ENCODE assay signal across 1 cellular context in the genomic region with DNA sequence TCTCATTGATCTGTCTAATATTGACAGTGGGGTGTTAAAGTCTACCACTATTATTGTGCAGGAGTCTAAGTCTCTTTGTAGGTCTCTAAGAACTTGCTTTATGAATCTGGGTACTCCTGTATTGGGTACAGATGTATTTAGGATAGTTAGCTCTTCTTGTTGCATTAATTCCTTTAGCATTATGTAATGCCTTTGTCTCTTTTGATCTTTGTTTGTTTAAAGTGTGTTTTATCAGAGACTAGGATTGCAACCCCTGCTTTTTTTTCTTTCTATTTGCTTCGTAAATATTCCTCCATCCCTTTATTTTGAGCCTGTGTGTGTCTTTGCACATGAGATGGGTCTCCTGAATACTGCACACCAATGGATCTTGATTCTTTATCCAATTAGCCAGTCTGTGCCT.
A peak's percentile ranks its signal among the peaks of the same experiment; 100 is the strongest.
TF ChIP-seq lines count a peak whose summit lies in the region.
"Not testable (repeated sequence)": the region's sequence is repeated elsewhere in the genome, so short reads cannot be mapped to it uniquely, and the experiment has no call there.

No MANE protein-coding gene starts in this region.

TF ChIP-seq in HepG2, 621 proteins besides CTCF, POLR2A, EP300 and RAD21 (continued from another document and continues in another):
- TF ChIP-seq, protein P1, sequence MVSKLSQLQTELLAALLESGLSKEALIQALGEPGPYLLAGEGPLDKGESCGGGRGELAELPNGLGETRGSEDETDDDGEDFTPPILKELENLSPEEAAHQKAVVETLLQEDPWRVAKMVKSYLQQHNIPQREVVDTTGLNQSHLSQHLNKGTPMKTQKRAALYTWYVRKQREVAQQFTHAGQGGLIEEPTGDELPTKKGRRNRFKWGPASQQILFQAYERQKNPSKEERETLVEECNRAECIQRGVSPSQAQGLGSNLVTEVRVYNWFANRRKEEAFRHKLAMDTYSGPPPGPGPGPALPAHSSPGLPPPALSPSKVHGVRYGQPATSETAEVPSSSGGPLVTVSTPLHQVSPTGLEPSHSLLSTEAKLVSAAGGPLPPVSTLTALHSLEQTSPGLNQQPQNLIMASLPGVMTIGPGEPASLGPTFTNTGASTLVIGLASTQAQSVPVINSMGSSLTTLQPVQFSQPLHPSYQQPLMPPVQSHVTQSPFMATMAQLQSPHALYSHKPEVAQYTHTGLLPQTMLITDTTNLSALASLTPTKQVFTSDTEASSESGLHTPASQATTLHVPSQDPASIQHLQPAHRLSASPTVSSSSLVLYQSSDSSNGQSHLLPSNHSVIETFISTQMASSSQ (IDR thresholded peaks at IDR 0.05; ENCODE audit: low read depth) = not testable (repeated sequence)
- TF ChIP-seq, protein P1 (CRISPR knock-in tag; IDR thresholded peaks at IDR 0.05; ENCODE audit: borderline replicate concordance) = peak; percentile 33; the same call in 1 of the 2 replicates
- TF ChIP-seq ZNF24 (IDR thresholded peaks at IDR 0.05) = peak; percentile 77; the same call in 1 of the 2 replicates
- peak; percentile 41; the same call in 1 of the 2 replicates for TF ChIP-seq NCOA2 (CRISPR knock-in tag; IDR thresholded peaks at IDR 0.05)
- TF ChIP-seq SOX6 (IDR thresholded peaks at IDR 0.05); ATF7 (CRISPR knock-in tag; IDR thresholded peaks at IDR 0.05): not testable (repeated sequence)
- TF ChIP-seq SOX6 (CRISPR knock-in tag; IDR thresholded peaks at IDR 0.05) = peak; percentile 90
- TF ChIP-seq, protein P2, sequence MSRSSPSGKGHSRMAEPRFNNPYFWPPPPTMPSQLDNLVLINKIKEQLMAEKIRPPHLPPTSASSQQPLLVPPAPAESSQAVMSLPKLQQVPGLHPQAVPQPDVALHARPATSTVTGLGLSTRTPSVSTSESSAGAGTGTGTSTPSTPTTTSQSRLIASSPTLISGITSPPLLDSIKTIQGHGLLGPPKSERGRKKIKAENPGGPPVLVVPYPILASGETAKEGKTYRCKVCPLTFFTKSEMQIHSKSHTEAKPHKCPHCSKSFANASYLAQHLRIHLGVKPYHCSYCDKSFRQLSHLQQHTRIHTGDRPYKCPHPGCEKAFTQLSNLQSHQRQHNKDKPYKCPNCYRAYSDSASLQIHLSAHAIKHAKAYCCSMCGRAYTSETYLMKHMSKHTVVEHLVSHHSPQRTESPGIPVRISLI (CRISPR knock-in tag; IDR thresholded peaks at IDR 0.05; ENCODE audit: borderline replicate concordance) = peak; percentile 82; the same call in 1 of the 2 replicates
- TF ChIP-seq TCF7 (IDR thresholded peaks at IDR 0.05; ENCODE audit: low read depth) = peak; percentile 74
- peak; percentile 28; the same call in 1 of the 2 replicates for TF ChIP-seq RXRB (CRISPR knock-in tag; IDR thresholded peaks at IDR 0.05; ENCODE audit: borderline replicate concordance)
- peak; percentile 66 for TF ChIP-seq CEBPG (CRISPR knock-in tag; IDR thresholded peaks at IDR 0.05)
- peak; percentile 51; the same call in 1 of the 2 replicates for TF ChIP-seq ATF7 (IDR thresholded peaks at IDR 0.05)
- TF ChIP-seq, protein P3, sequence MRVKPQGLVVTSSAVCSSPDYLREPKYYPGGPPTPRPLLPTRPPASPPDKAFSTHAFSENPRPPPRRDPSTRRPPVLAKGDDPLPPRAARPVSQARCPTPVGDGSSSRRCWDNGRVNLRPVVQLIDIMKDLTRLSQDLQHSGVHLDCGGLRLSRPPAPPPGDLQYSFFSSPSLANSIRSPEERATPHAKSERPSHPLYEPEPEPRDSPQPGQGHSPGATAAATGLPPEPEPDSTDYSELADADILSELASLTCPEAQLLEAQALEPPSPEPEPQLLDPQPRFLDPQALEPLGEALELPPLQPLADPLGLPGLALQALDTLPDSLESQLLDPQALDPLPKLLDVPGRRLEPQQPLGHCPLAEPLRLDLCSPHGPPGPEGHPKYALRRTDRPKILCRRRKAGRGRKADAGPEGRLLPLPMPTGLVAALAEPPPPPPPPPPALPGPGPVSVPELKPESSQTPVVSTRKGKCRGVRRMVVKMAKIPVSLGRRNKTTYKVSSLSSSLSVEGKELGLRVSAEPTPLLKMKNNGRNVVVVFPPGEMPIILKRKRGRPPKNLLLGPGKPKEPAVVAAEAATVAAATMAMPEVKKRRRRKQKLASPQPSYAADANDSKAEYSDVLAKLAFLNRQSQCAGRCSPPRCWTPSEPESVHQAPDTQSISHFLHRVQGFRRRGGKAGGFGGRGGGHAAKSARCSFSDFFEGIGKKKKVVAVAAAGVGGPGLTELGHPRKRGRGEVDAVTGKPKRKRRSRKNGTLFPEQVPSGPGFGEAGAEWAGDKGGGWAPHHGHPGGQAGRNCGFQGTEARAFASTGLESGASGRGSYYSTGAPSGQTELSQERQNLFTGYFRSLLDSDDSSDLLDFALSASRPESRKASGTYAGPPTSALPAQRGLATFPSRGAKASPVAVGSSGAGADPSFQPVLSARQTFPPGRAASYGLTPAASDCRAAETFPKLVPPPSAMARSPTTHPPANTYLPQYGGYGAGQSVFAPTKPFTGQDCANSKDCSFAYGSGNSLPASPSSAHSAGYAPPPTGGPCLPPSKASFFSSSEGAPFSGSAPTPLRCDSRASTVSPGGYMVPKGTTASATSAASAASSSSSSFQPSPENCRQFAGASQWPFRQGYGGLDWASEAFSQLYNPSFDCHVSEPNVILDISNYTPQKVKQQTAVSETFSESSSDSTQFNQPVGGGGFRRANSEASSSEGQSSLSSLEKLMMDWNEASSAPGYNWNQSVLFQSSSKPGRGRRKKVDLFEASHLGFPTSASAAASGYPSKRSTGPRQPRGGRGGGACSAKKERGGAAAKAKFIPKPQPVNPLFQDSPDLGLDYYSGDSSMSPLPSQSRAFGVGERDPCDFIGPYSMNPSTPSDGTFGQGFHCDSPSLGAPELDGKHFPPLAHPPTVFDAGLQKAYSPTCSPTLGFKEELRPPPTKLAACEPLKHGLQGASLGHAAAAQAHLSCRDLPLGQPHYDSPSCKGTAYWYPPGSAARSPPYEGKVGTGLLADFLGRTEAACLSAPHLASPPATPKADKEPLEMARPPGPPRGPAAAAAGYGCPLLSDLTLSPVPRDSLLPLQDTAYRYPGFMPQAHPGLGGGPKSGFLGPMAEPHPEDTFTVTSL (CRISPR knock-in tag; IDR thresholded peaks at IDR 0.05; ENCODE audit: borderline replicate concordance) = peak; percentile 22; the same call in 1 of the 2 replicates
- TF ChIP-seq HMG20A (CRISPR knock-in tag; IDR thresholded peaks at IDR 0.05; ENCODE audit: borderline replicate concordance) = peak; percentile 68; the same call in 1 of the 2 replicates
- TF ChIP-seq, protein P4, sequence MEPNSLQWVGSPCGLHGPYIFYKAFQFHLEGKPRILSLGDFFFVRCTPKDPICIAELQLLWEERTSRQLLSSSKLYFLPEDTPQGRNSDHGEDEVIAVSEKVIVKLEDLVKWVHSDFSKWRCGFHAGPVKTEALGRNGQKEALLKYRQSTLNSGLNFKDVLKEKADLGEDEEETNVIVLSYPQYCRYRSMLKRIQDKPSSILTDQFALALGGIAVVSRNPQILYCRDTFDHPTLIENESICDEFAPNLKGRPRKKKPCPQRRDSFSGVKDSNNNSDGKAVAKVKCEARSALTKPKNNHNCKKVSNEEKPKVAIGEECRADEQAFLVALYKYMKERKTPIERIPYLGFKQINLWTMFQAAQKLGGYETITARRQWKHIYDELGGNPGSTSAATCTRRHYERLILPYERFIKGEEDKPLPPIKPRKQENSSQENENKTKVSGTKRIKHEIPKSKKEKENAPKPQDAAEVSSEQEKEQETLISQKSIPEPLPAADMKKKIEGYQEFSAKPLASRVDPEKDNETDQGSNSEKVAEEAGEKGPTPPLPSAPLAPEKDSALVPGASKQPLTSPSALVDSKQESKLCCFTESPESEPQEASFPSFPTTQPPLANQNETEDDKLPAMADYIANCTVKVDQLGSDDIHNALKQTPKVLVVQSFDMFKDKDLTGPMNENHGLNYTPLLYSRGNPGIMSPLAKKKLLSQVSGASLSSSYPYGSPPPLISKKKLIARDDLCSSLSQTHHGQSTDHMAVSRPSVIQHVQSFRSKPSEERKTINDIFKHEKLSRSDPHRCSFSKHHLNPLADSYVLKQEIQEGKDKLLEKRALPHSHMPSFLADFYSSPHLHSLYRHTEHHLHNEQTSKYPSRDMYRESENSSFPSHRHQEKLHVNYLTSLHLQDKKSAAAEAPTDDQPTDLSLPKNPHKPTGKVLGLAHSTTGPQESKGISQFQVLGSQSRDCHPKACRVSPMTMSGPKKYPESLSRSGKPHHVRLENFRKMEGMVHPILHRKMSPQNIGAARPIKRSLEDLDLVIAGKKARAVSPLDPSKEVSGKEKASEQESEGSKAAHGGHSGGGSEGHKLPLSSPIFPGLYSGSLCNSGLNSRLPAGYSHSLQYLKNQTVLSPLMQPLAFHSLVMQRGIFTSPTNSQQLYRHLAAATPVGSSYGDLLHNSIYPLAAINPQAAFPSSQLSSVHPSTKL (CRISPR knock-in tag; IDR thresholded peaks at IDR 0.05) = peak; percentile 72
- TF ChIP-seq, protein P5, sequence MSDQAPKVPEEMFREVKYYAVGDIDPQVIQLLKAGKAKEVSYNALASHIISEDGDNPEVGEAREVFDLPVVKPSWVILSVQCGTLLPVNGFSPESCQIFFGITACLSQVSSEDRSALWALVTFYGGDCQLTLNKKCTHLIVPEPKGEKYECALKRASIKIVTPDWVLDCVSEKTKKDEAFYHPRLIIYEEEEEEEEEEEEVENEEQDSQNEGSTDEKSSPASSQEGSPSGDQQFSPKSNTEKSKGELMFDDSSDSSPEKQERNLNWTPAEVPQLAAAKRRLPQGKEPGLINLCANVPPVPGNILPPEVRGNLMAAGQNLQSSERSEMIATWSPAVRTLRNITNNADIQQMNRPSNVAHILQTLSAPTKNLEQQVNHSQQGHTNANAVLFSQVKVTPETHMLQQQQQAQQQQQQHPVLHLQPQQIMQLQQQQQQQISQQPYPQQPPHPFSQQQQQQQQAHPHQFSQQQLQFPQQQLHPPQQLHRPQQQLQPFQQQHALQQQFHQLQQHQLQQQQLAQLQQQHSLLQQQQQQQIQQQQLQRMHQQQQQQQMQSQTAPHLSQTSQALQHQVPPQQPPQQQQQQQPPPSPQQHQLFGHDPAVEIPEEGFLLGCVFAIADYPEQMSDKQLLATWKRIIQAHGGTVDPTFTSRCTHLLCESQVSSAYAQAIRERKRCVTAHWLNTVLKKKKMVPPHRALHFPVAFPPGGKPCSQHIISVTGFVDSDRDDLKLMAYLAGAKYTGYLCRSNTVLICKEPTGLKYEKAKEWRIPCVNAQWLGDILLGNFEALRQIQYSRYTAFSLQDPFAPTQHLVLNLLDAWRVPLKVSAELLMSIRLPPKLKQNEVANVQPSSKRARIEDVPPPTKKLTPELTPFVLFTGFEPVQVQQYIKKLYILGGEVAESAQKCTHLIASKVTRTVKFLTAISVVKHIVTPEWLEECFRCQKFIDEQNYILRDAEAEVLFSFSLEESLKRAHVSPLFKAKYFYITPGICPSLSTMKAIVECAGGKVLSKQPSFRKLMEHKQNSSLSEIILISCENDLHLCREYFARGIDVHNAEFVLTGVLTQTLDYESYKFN (CRISPR knock-in tag; conservative IDR thresholded peaks at IDR 0.05) = peak; percentile 38; the same call in 1 of the 2 replicates
- TF ChIP-seq MIXL1 (CRISPR knock-in tag; IDR thresholded peaks at IDR 0.05) = peak; percentile 45; the same call in 1 of the 2 replicates
- 0 out of 2 replicates have a peak, but pooled peaks have one; percentile 30 for TF ChIP-seq THAP11 (CRISPR knock-in tag; IDR thresholded peaks at IDR 0.05)
- TF ChIP-seq RARA (CRISPR knock-in tag; IDR thresholded peaks at IDR 0.05) = peak; percentile 41
- 0 out of 4 replicates have a peak, but pooled peaks of 1 of the 2 experiments have one; percentile 35 for TF ChIP-seq KLF16 (CRISPR knock-in tag; IDR thresholded peaks at IDR 0.05)
- peak; percentile 83; the same call in 1 of the 2 replicates for TF ChIP-seq SOX5 (CRISPR knock-in tag; IDR thresholded peaks at IDR 0.05; ENCODE audit: borderline replicate concordance)
- TF ChIP-seq, protein P6, sequence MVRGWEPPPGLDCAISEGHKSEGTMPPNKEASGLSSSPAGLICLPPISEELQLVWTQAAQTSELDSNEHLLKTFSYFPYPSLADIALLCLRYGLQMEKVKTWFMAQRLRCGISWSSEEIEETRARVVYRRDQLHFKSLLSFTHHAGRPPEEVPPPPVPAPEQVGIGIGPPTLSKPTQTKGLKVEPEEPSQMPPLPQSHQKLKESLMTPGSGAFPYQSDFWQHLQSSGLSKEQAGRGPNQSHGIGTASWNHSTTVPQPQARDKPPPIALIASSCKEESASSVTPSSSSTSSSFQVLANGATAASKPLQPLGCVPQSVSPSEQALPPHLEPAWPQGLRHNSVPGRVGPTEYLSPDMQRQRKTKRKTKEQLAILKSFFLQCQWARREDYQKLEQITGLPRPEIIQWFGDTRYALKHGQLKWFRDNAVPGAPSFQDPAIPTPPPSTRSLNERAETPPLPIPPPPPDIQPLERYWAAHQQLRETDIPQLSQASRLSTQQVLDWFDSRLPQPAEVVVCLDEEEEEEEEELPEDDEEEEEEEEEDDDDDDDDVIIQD (CRISPR knock-in tag; IDR thresholded peaks at IDR 0.05; ENCODE audit: low read depth) = peak; percentile 37; the same call in 1 of the 2 replicates
- TF ChIP-seq, protein P7, sequence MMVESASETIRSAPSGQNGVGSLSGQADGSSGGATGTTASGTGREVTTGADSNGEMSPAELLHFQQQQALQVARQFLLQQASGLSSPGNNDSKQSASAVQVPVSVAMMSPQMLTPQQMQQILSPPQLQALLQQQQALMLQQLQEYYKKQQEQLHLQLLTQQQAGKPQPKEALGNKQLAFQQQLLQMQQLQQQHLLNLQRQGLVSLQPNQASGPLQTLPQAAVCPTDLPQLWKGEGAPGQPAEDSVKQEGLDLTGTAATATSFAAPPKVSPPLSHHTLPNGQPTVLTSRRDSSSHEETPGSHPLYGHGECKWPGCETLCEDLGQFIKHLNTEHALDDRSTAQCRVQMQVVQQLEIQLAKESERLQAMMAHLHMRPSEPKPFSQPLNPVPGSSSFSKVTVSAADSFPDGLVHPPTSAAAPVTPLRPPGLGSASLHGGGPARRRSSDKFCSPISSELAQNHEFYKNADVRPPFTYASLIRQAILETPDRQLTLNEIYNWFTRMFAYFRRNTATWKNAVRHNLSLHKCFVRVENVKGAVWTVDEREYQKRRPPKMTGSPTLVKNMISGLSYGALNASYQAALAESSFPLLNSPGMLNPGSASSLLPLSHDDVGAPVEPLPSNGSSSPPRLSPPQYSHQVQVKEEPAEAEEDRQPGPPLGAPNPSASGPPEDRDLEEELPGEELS (CRISPR knock-in tag; IDR thresholded peaks at IDR 0.05) = peak; percentile 32; the same call in 1 of the 2 replicates
- TF ChIP-seq, protein P8, sequence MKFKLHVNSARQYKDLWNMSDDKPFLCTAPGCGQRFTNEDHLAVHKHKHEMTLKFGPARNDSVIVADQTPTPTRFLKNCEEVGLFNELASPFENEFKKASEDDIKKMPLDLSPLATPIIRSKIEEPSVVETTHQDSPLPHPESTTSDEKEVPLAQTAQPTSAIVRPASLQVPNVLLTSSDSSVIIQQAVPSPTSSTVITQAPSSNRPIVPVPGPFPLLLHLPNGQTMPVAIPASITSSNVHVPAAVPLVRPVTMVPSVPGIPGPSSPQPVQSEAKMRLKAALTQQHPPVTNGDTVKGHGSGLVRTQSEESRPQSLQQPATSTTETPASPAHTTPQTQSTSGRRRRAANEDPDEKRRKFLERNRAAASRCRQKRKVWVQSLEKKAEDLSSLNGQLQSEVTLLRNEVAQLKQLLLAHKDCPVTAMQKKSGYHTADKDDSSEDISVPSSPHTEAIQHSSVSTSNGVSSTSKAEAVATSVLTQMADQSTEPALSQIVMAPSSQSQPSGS (CRISPR knock-in tag; IDR thresholded peaks at IDR 0.05) = peak; percentile 89; the same call in 1 of the 2 replicates
- TF ChIP-seq JUND (CRISPR knock-in tag; IDR thresholded peaks at IDR 0.05) = 0 out of 2 replicates have a peak, but pooled peaks have one; percentile 56
